Comparison of ENCODE assay signal across 19 cellular contexts in genomic region chr4:69093681-69094080, GRCh38. TPM values are rescaled to one million over a fixed set of nuclear protein-coding genes. Genes with fewer than 3 reads are reported as not detected.
A peak's percentile ranks its signal among the peaks of the same experiment; 100 is the strongest.
DNase-seq lines count a peak whose midpoint lies in the region; ATAC-seq, FAIRE-seq and TF ChIP-seq lines count a peak whose summit lies in the region.
"Had no signal": no experiment of that assay in that cellular context is flagged by ENCODE, and none has a peak within 500 bp of the region (broad histone marks: within the 10 kb centered on the region; RNA-seq: fewer than 3 reads in every experiment).

No MANE protein-coding gene starts in this region.

- TF ChIP-seq CTCF in SK-N-SH (IDR thresholded peaks at IDR 0.05) (no peak), RWPE1 (conservative IDR thresholded peaks at IDR 0.05; ENCODE audit: low read depth) (no peak), epithelial cell of esophagus (IDR thresholded peaks at IDR 0.05; ENCODE audit: insufficient read depth, low read depth, low read length, missing control alignments) (no peak), tibial nerve (IDR thresholded peaks at IDR 0.05) (no peak)

- H2AFZ ChIP-seq in SK-N-SH (ENCODE audit: low read depth) = 0 out of 2 replicates have a peak overlapping the region, but pooled peaks have one; percentile 25
- peak overlapping the region; percentile 69 for H2AFZ ChIP-seq in neuronal stem cell (ENCODE audit: low read length)

- H4K91ac ChIP-seq in neuronal stem cell (ENCODE audit: low read depth, low read length, poor library complexity) = no peak overlapping the region

- H3K9ac ChIP-seq in SK-N-SH = no peak overlapping the region
- no peak overlapping the region for H3K9ac ChIP-seq in neuronal stem cell (ENCODE audit: low read depth, low read length, poor library complexity)
- H3K9ac ChIP-seq: BLaER1 had no signal

- TF ChIP-seq EP300 in SK-N-SH (IDR thresholded peaks at IDR 0.05; ENCODE audit: borderline replicate concordance in 1 of 2, low read depth in 1 of 2, low read length in 1 of 2) (no peak), tibial nerve (IDR thresholded peaks at IDR 0.05) (no peak)

- POLR2A ChIA-PET in SK-N-SH (lab: Yijun Ruan, JAX) (no interaction called here), RWPE1 (lab: Yijun Ruan, JAX; ENCODE audit: low non-redundant PET) (no interaction called here)

- no peak overlapping the region for H3K4me2 ChIP-seq in SK-N-SH
- no peak overlapping the region for H3K4me2 ChIP-seq in neuronal stem cell (ENCODE audit: insufficient read depth, low read length, poor library complexity, severe bottlenecking)
- H3K4me2 ChIP-seq: BLaER1 had no signal

- no peak overlapping the region for H2BK5ac ChIP-seq in neuronal stem cell (ENCODE audit: low read length)

- ATAC-seq in SK-N-SH treated with all-trans-retinoic acid at 6 μM for 48 hours (no peak), HG02763 (IDR thresholded peaks at IDR 0.05; ENCODE audit: unreplicated experiment) (no peak)
- ATAC-seq: HepG2 had no signal

- no peak for TF ChIP-seq RAD21 in SK-N-SH (IDR thresholded peaks at IDR 0.05; ENCODE audit: low read length)

- H3K79me2 ChIP-seq in SK-N-SH (ENCODE audit: insufficient read depth) = no peaks in the 10 kb centered on the region

- TF ChIP-seq POLR2A in tibial nerve (IDR thresholded peaks at IDR 0.05) = no peak

- H3K27me3 ChIP-seq in SK-N-SH (ENCODE audit: insufficient read depth) = no peaks in the 10 kb centered on the region
- no peaks in the 10 kb centered on the region for H3K27me3 ChIP-seq in neuronal stem cell (ENCODE audit: control insufficient read depth in 3 of 3, insufficient read depth in 3 of 3, low read depth in 1 of 3, low read length in 3 of 3)
- no peaks in the 10 kb centered on the region for H3K27me3 ChIP-seq in small intestine (ENCODE audit: control insufficient read depth in 2 of 2, insufficient read depth in 2 of 2, low read length in 2 of 2)
- H3K27me3 ChIP-seq in tibial nerve = no peaks in the 10 kb centered on the region
- H3K27me3 ChIP-seq: BLaER1 had no signal

- H3K4ac ChIP-seq in neuronal stem cell (ENCODE audit: low read length) = no peak overlapping the region

- H4K20me1 ChIP-seq in SK-N-SH (ENCODE audit: insufficient read depth) = no peaks in the 10 kb centered on the region
- H4K20me1 ChIP-seq: BLaER1 had no signal

- no peaks in the 10 kb centered on the region for H3K79me1 ChIP-seq in neuronal stem cell (ENCODE audit: low read depth, low read length)

- no peaks in the 10 kb centered on the region for H3K36me3 ChIP-seq in SK-N-SH (replicated peaks in 1 of 2; ENCODE audit: control insufficient read depth in 1 of 2, insufficient read depth in 2 of 2, low read length in 1 of 2)
- H3K36me3 ChIP-seq in neuronal stem cell (replicated peaks in 1 of 2; ENCODE audit: control insufficient read depth in 2 of 2, insufficient read depth in 2 of 2, low read length in 2 of 2) = no peaks in the 10 kb centered on the region
- no peaks in the 10 kb centered on the region for H3K36me3 ChIP-seq in small intestine (ENCODE audit: control insufficient read depth in 2 of 2, insufficient read depth in 2 of 2, low read length in 2 of 2)
- H3K36me3 ChIP-seq in tibial nerve = no peaks in the 10 kb centered on the region
- H3K36me3 ChIP-seq: BLaER1 had no signal

- CTCF ChIA-PET in SK-N-SH (lab: Yijun Ruan, JAX) (no interaction called here), RWPE1 (lab: Yijun Ruan, JAX) (no interaction called here)

- FAIRE-seq in small intestine (lab: Jason Lieb, UNC) = no peak
- FAIRE-seq: G401.6, GM12891, HepG2 had no signal

- no peaks in the 10 kb centered on the region for H3K9me2 ChIP-seq in SK-N-SH

- no peak overlapping the region for H2AK5ac ChIP-seq in neuronal stem cell (ENCODE audit: low read depth, low read length)

- no peak overlapping the region for H3K14ac ChIP-seq in neuronal stem cell (ENCODE audit: low read length)

- 8% methylated on average over 3 of the region's 3 CpGs for WGBS in SK-N-SH (ENCODE audit: low lambda C conversion rate)
- no CpG with 5 or more reads among the region's 3 CpGs for WGBS in neuronal stem cell (ENCODE audit: extremely low coverage in 2 of 2, insufficient read length in 2 of 2, insufficient replicate concordance in 1 of 2), 2 donors
- 88 to 95% (median 92%) methylated on average over 3 of the region's 3 CpGs for WGBS in small intestine, 3 donors
- WGBS in tibial nerve, 2 donors = 90 to 92% methylated on average over 3 of the region's 3 CpGs

- DNase-seq in SK-N-SH (no peak), RWPE1 (ENCODE audit: low spot score) (no peak), epithelial cell of esophagus (ENCODE audit: low read depth) (peak; percentile 51), neuronal stem cell (ENCODE audit: low spot score) (no peak), small intestine (no peak), tibial nerve (ENCODE audit: low spot score in 2 of 2) (no peak)
- DNase-seq: CD8-positive, alpha-beta memory T cell; COR-L47; DMS 273 treated with DMSO at 0.1 percent for 48 hours; GOT3; H9 had no signal

- no peak overlapping the region for H2BK12ac ChIP-seq in neuronal stem cell (ENCODE audit: low read length)

- H3K9me3 ChIP-seq in SK-N-SH (no peaks in the 10 kb centered on the region), neuronal stem cell (replicated peaks in 1 of 2; ENCODE audit: control insufficient read depth in 2 of 2, insufficient read depth in 1 of 2, low read depth in 1 of 2, low read length in 2 of 2) (no peaks in the 10 kb centered on the region), small intestine (ENCODE audit: control insufficient read depth, low read depth) (no peaks in the 10 kb centered on the region), tibial nerve (no peaks in the 10 kb centered on the region)
- H3K9me3 ChIP-seq: BLaER1 had no signal

- H4K8ac ChIP-seq in neuronal stem cell (ENCODE audit: low read depth, low read length) = no peak overlapping the region

- H2BK120ac ChIP-seq in neuronal stem cell (ENCODE audit: low read depth, low read length) = no peak overlapping the region

- no peak overlapping the region for H3K27ac ChIP-seq in SK-N-SH (ENCODE audit: low read depth in 2 of 2, low read length in 1 of 2)
- peak overlapping the region; percentile 75 for H3K27ac ChIP-seq in RWPE1
- no peak overlapping the region for H3K27ac ChIP-seq in neuronal stem cell (replicated peaks; ENCODE audit: low read length)
- no peak overlapping the region for H3K27ac ChIP-seq in small intestine (ENCODE audit: low read depth in 1 of 2, low read length in 1 of 2)
- no peak overlapping the region for H3K27ac ChIP-seq in tibial nerve
- H3K27ac ChIP-seq: 22Rv1, BLaER1 had no signal

- no peak overlapping the region for H2BK15ac ChIP-seq in neuronal stem cell (ENCODE audit: low read length)

- H3K4me1 ChIP-seq in SK-N-SH (ENCODE audit: control insufficient read depth in 1 of 2, insufficient read depth in 2 of 2, low read depth in 1 of 2, low read length in 1 of 2) = no peaks in the 10 kb centered on the region
- H3K4me1 ChIP-seq in neuronal stem cell (ENCODE audit: control insufficient read depth in 2 of 2, insufficient read depth in 1 of 2, low read depth in 1 of 2, low read length in 2 of 2) = peaks cover 0 to 2% of the 10 kb centered on the region in 2 donors
- H3K4me1 ChIP-seq in small intestine (ENCODE audit: control insufficient read depth in 2 of 2, insufficient read depth in 1 of 2, low read depth in 1 of 2, low read length in 1 of 2) = no peaks in the 10 kb centered on the region
- no peaks in the 10 kb centered on the region for H3K4me1 ChIP-seq in tibial nerve

- H3K4me3 ChIP-seq in SK-N-SH (ENCODE audit: low read depth in 2 of 2, low read length in 1 of 2) (no peak overlapping the region), epithelial cell of esophagus (ENCODE audit: low read length) (no peak overlapping the region), neuronal stem cell (ENCODE audit: low read length in 2 of 2) (no peak overlapping the region), small intestine (ENCODE audit: low read depth in 1 of 2, low read length in 2 of 2) (no peak overlapping the region), tibial nerve (no peak overlapping the region)
- H3K4me3 ChIP-seq: BLaER1 had no signal

- peaks cover 3% of the 10 kb centered on the region for H3F3A ChIP-seq in SK-N-SH (replicated peaks; ENCODE audit: insufficient read depth)

- no peak overlapping the region for H3K18ac ChIP-seq in neuronal stem cell (ENCODE audit: low read length)

- H3K23ac ChIP-seq in neuronal stem cell (ENCODE audit: low read depth, low read length, poor library complexity) = no peak overlapping the region

TF ChIP-seq in SK-N-SH, 30 proteins besides CTCF, POLR2A, EP300 and RAD21 (continues in another document):
- TF ChIP-seq ELF1 (IDR thresholded peaks at IDR 0.05) (no peak), FOXJ3 (CRISPR knock-in tag; IDR thresholded peaks at IDR 0.05) (no peak)

TF ChIP-seq in SK-N-SH treated with all-trans-retinoic acid at 6 μM for 48 hours, 23 proteins besides CTCF, POLR2A, EP300 and RAD21 (continues in another document):
- TF ChIP-seq TOX (CRISPR knock-in tag; IDR thresholded peaks at IDR 0.05; ENCODE audit: borderline replicate concordance) (no peak), GLIS3 (CRISPR knock-in tag; IDR thresholded peaks at IDR 0.05) (no peak), CSDC2 (CRISPR knock-in tag; IDR thresholded peaks at IDR 0.05) (no peak), ESRRG (CRISPR knock-in tag; IDR thresholded peaks at IDR 0.05) (no peak), ZNF8 (CRISPR knock-in tag; IDR thresholded peaks at IDR 0.05) (no peak), CSRNP3 (CRISPR knock-in tag; IDR thresholded peaks at IDR 0.05) (no peak), PPARA (CRISPR knock-in tag; IDR thresholded peaks at IDR 0.05; ENCODE audit: borderline replicate concordance) (no peak), RARB (CRISPR knock-in tag; IDR thresholded peaks at IDR 0.05) (no peak), OSR1 (CRISPR knock-in tag; IDR thresholded peaks at IDR 0.05) (no peak)

RNA-seq across cellular contexts. Expression of gene UGT2B7, which starts 2.6 kb away (rescaled TPM):
- not detected in 2 replicates for polyA plus RNA-seq in SK-N-SH (2012; rRNA removed)
- not detected in 2 replicates for polyA plus RNA-seq in SK-N-SH (2012; cell fraction: cytosol; rRNA removed)
- polyA plus RNA-seq in SK-N-SH (2012; cell fraction: nucleus; rRNA removed) = not detected in 2 replicates
- polyA plus RNA-seq in neuronal stem cell (2013, experiment 1 of 2) = not detected
- 0.01 TPM for polyA plus RNA-seq in neuronal stem cell (2013, experiment 2 of 2)
- 100 to 1,000 TPM in 1 of 3 donors, 10 to 100 TPM in 2; 20.7 to 106 (median 41.8) TPM for polyA plus RNA-seq in small intestine
- total RNA-seq in tibial nerve = not detected
- total RNA-seq: A673; CD8-positive, alpha-beta memory T cell; H9 had no signal
- polyA plus RNA-seq: CD8-positive, alpha-beta memory T cell had no signal

Comparison
In these comparisons a context has a peak if more than half of its experiments do, and no peak if none do; other contexts are left out.
1. RNA of gene UGT2B7, which starts 2.6 kb away (polyA plus RNA-seq): 20.7 to 106 TPM in small intestine; not detected in SK-N-SH; every median in the first group is over 10 times any median in the second.